ENCODE assay signal across 22 cellular contexts in genomic region chr5:16529319-16529718, GRCh38.
DNase-seq lines count a peak whose midpoint lies in the region; ATAC-seq and TF ChIP-seq lines count a peak whose summit lies in the region.
"Had no signal": no experiment of that assay in that cellular context is flagged by ENCODE, and none has a peak within 500 bp of the region (broad histone marks: within the 10 kb centered on the region; RNA-seq: fewer than 3 reads in every experiment).

No MANE protein-coding gene starts in this region.

- DNase-seq in NCI-H82 (lab: John Stamatoyannopoulos, UW), result peak; percentile 1
- DNase-seq in NCI-H82 treated with DMSO at 0.1 percent for 48 hours (lab: John Stamatoyannopoulos, UW; ENCODE audit: unreplicated experiment), result no peak
- DNase-seq in NCI-H748 (lab: John Stamatoyannopoulos, UW; ENCODE audit: unreplicated experiment), result peak; percentile 91
- no peak for DNase-seq in left ventricle myocardium superior
- DNase-seq in gastrocnemius medialis, result no peak
- no peak for DNase-seq in midbrain (lab: John Stamatoyannopoulos, UW)
- DNase-seq in EL, result no peak
- DNase-seq in activated T-cell treated with anti-CD3 and anti-CD28 coated beads, Interleukin-2, amount 50 U/mL, for 72 hours, result no peak
- DNase-seq: BE2C; Calu3; CD4-positive, alpha-beta T cell; DMS53; HFFc6; Karpas-422; MM.1S; NCI-H1092 treated with DMSO at 0.1 percent for 48 hours; NCI-H187 treated with DMSO at 0.1 percent for 48 hours; NCI-H2171 treated with DMSO at 0.1 percent for 48 hours; NCI-H446 treated with DMSO at 0.1 percent for 48 hours; NCI-H774; SIG-M5 had no signal

- H3K4me1 ChIP-seq in gastrocnemius medialis, result peaks cover 17 to 21% of the 10 kb centered on the region in 2 donors
- H3K4me1 ChIP-seq: BE2C had no signal

- TF ChIP-seq CTCF in gastrocnemius medialis (IDR thresholded peaks at IDR 0.05 in 4 of 5, conservative IDR thresholded peaks at IDR 0.05 in 1 of 5), result no peak

- peaks cover 6% of the 10 kb centered on the region for H3K4me1 Mint-ChIP-seq in activated T-cell treated with anti-CD3 and anti-CD28 coated beads, Interleukin-2, amount 50 U/mL, for 72 hours (ENCODE audit: low read depth)

- no peaks in the 10 kb centered on the region for H3K27me3 Mint-ChIP-seq in activated T-cell treated with anti-CD3 and anti-CD28 coated beads, Interleukin-2, amount 50 U/mL, for 72 hours (ENCODE audit: low read depth)
- H3K27me3 Mint-ChIP-seq: CD4-positive, alpha-beta T cell had no signal

- no peak for TF ChIP-seq POLR2A in gastrocnemius medialis (IDR thresholded peaks at IDR 0.05)

- H3K27me3 ChIP-seq in gastrocnemius medialis, result no peaks in the 10 kb centered on the region
- H3K27me3 ChIP-seq: BE2C had no signal

- no peak overlapping the region for H3K4me3 Mint-ChIP-seq in activated T-cell treated with anti-CD3 and anti-CD28 coated beads, Interleukin-2, amount 50 U/mL, for 72 hours
- H3K4me3 Mint-ChIP-seq: CD4-positive, alpha-beta T cell; HFFc6 had no signal

- peak overlapping the region; percentile 69 to 85 (median 74) for H3K27ac ChIP-seq in gastrocnemius medialis
- H3K27ac ChIP-seq: 22Rv1 had no signal

- peak overlapping the region in 2 of 4 donors; percentile 3 to 4 for H3K4me3 ChIP-seq in gastrocnemius medialis

- H3K36me3 ChIP-seq in gastrocnemius medialis, result no peaks in the 10 kb centered on the region
- H3K36me3 ChIP-seq: BE2C had no signal

- peaks cover 0 to 2% of the 10 kb centered on the region in 2 donors for H3K36me3 Mint-ChIP-seq in activated T-cell treated with anti-CD3 and anti-CD28 coated beads, Interleukin-2, amount 50 U/mL, for 72 hours (ENCODE audit: insufficient read depth in 2 of 2)

- peak; percentile 20 for ATAC-seq in left ventricle myocardium superior
- ATAC-seq in gastrocnemius medialis, result peak; percentile 31 to 60
- ATAC-seq in activated T-cell treated with anti-CD3 and anti-CD28 coated beads, Interleukin-2, amount 50 U/mL, for 72 hours (replicated peaks in 1 of 2), result no peak

- no peak overlapping the region for H3K27ac Mint-ChIP-seq in activated T-cell treated with anti-CD3 and anti-CD28 coated beads, Interleukin-2, amount 50 U/mL, for 72 hours
- H3K27ac Mint-ChIP-seq: CD4-positive, alpha-beta T cell; HFFc6 had no signal

- H3K9me3 ChIP-seq in gastrocnemius medialis, result no peaks in the 10 kb centered on the region
- H3K9me3 ChIP-seq: BE2C had no signal

- in situ Hi-C loops in gastrocnemius medialis (cut with MboI; ENCODE audit: low sequenced_read_pairs in 4 of 4), result no loop called here

- intact Hi-C loops in left ventricle myocardium superior (cut with micrococcal nuclease), result no loop called here
- intact Hi-C loops in gastrocnemius medialis (cut with DNase I; ENCODE audit: low total_unique reads), result no loop called here

- no peaks in the 10 kb centered on the region for H3K9me3 Mint-ChIP-seq in activated T-cell treated with anti-CD3 and anti-CD28 coated beads, Interleukin-2, amount 50 U/mL, for 72 hours
- H3K9me3 Mint-ChIP-seq: CD4-positive, alpha-beta T cell; HFFc6 had no signal

Comparison
In these comparisons a context has a peak if more than half of its experiments do, and no peak if none do; other contexts are left out.
1. DNase-seq: peak in NCI-H82 (single experiment) and NCI-H748 (single experiment); none in NCI-H82 treated with DMSO at 0.1 percent for 48 hours (single experiment), left ventricle myocardium superior (single experiment), gastrocnemius medialis (0 of 2), midbrain (single experiment), EL (single experiment) and activated T-cell treated with anti-CD3 and anti-CD28 coated beads, Interleukin-2, amount 50 U/mL, for 72 hours (0 of 2).
2. ATAC-seq: peak in left ventricle myocardium superior (single experiment) and gastrocnemius medialis (2 of 2); none in activated T-cell treated with anti-CD3 and anti-CD28 coated beads, Interleukin-2, amount 50 U/mL, for 72 hours (0 of 2).